ENCODE assay signal across 1 cellular context in genomic region chr5:139765409-139766217, GRCh38.
TF ChIP-seq lines count a peak whose summit lies in the region.

No MANE protein-coding gene starts in this region.

TF ChIP-seq in HEK293, 187 proteins besides CTCF, POLR2A, EP300 and RAD21 (continued from another document and continues in another):
- TF ChIP-seq PRDM4 (tag by site-specific recombination; IDR thresholded peaks at IDR 0.05), result no peak
- TF ChIP-seq KLF8 (tag by site-specific recombination; IDR thresholded peaks at IDR 0.05), result peak; percentile 73; the same call in 1 of the 2 replicates
- no peak for TF ChIP-seq ZFP41 (tag by site-specific recombination; IDR thresholded peaks at IDR 0.05; ENCODE audit: borderline replicate concordance)
- 0 out of 2 replicates have a peak, but pooled peaks have one; percentile 68 for TF ChIP-seq WT1 (tag by site-specific recombination; IDR thresholded peaks at IDR 0.05)
- no peak for TF ChIP-seq ZNF776 (tag by site-specific recombination; IDR thresholded peaks at IDR 0.05; ENCODE audit: borderline replicate concordance)
- no peak for TF ChIP-seq ZNF140 (tag by site-specific recombination; IDR thresholded peaks at IDR 0.05)
- TF ChIP-seq ZNF266 (tag by site-specific recombination; IDR thresholded peaks at IDR 0.05; ENCODE audit: low read depth), result no peak
- TF ChIP-seq ZNF645 (tag by site-specific recombination; IDR thresholded peaks at IDR 0.05), result no peak
- peak; percentile 43 for TF ChIP-seq PRDM10 (tag by site-specific recombination; IDR thresholded peaks at IDR 0.05)
- no peak for TF ChIP-seq ZNF311 (tag by site-specific recombination; IDR thresholded peaks at IDR 0.05; ENCODE audit: borderline replicate concordance)
- no peak for TF ChIP-seq ZNF623 (tag by site-specific recombination; IDR thresholded peaks at IDR 0.05)
- TF ChIP-seq ZNF521 (tag by site-specific recombination; IDR thresholded peaks at IDR 0.05), result no peak
- peak; percentile 77; the same call in 1 of the 2 replicates for TF ChIP-seq ZBTB1 (tag by site-specific recombination; IDR thresholded peaks at IDR 0.05)
- no peak for TF ChIP-seq ZNF791 (tag by site-specific recombination; IDR thresholded peaks at IDR 0.05)
- TF ChIP-seq GLI2 (tag by site-specific recombination; IDR thresholded peaks at IDR 0.05; ENCODE audit: borderline replicate concordance, low read depth), result no peak
- peak; percentile 82; the same call in 1 of the 2 replicates for TF ChIP-seq ZNF561 (tag by site-specific recombination; IDR thresholded peaks at IDR 0.05; ENCODE audit: borderline replicate concordance)
- TF ChIP-seq ZNF513 (tag by site-specific recombination; IDR thresholded peaks at IDR 0.05), result no peak; the same call in 1 of the 2 replicates
- no peak for TF ChIP-seq ZNF37A (tag by site-specific recombination; IDR thresholded peaks at IDR 0.05)
- TF ChIP-seq ZNF2 (tag by site-specific recombination; IDR thresholded peaks at IDR 0.05), result peak; percentile 98
- no peak for TF ChIP-seq ZNF302 (tag by site-specific recombination; IDR thresholded peaks at IDR 0.05; ENCODE audit: low read depth)
- TF ChIP-seq ZNF518A (tag by site-specific recombination; conservative IDR thresholded peaks at IDR 0.05; ENCODE audit: low read depth), result no peak
- no peak for TF ChIP-seq ZNF626 (tag by site-specific recombination; IDR thresholded peaks at IDR 0.05)
- no peak for TF ChIP-seq ZNF404 (tag by site-specific recombination; IDR thresholded peaks at IDR 0.05)
- peak; percentile 63 for TF ChIP-seq ZBTB8A (tag by site-specific recombination; IDR thresholded peaks at IDR 0.05)
- TF ChIP-seq ZNF426 (tag by site-specific recombination; IDR thresholded peaks at IDR 0.05), result no peak
- TF ChIP-seq ZFP69B (tag by site-specific recombination; IDR thresholded peaks at IDR 0.05), result peak; percentile 53; the same call in 1 of the 2 replicates
- no peak for TF ChIP-seq ZNF341 (tag by site-specific recombination; IDR thresholded peaks at IDR 0.05; ENCODE audit: low read depth)
- no peak for TF ChIP-seq ZNF571 (tag by site-specific recombination; IDR thresholded peaks at IDR 0.05)
- TF ChIP-seq ZFP37 (tag by site-specific recombination; IDR thresholded peaks at IDR 0.05), result peak; percentile 96; the same call in 1 of the 2 replicates
- no peak for TF ChIP-seq ZNF785 (tag by site-specific recombination; IDR thresholded peaks at IDR 0.05)
- peak; percentile 93 for TF ChIP-seq ZNF600 (tag by site-specific recombination; IDR thresholded peaks at IDR 0.05)
- no peak for TF ChIP-seq ZNF148 (tag by site-specific recombination; IDR thresholded peaks at IDR 0.05; ENCODE audit: borderline replicate concordance)
- TF ChIP-seq ZNF133 (tag by site-specific recombination; IDR thresholded peaks at IDR 0.05), result no peak
- TF ChIP-seq ZSCAN16 (tag by site-specific recombination; IDR thresholded peaks at IDR 0.05), result no peak
- peak; percentile 99 for TF ChIP-seq ZNF777 (tag by site-specific recombination; IDR thresholded peaks at IDR 0.05; ENCODE audit: borderline replicate concordance)
- no peak for TF ChIP-seq ZNF16 (tag by site-specific recombination; IDR thresholded peaks at IDR 0.05; ENCODE audit: low read depth)
- peak; percentile 45; the same call in 1 of the 2 replicates for TF ChIP-seq ZNF394 (tag by site-specific recombination; IDR thresholded peaks at IDR 0.05; ENCODE audit: borderline replicate concordance)
- no peak for TF ChIP-seq FEZF1 (tag by site-specific recombination; IDR thresholded peaks at IDR 0.05)
- TF ChIP-seq ZNF24 (tag by site-specific recombination; IDR thresholded peaks at IDR 0.05), result peak; percentile 81
- TF ChIP-seq KLF16 (tag by site-specific recombination; IDR thresholded peaks at IDR 0.05), result peak; percentile 76
- no peak for TF ChIP-seq ZNF223 (tag by site-specific recombination; IDR thresholded peaks at IDR 0.05)
- TF ChIP-seq ZNF211 (tag by site-specific recombination; IDR thresholded peaks at IDR 0.05; ENCODE audit: low read depth), result no peak
- TF ChIP-seq TCF7L2 (IDR thresholded peaks at IDR 0.05; ENCODE audit: borderline replicate concordance, low read depth, low read length), result no peak
- TF ChIP-seq ZNF624 (tag by site-specific recombination; IDR thresholded peaks at IDR 0.05), result no peak
- TF ChIP-seq ZNF280D (tag by site-specific recombination; IDR thresholded peaks at IDR 0.05), result 0 out of 2 replicates have a peak, but pooled peaks have one; percentile 19
- TF ChIP-seq ZNF433 (tag by site-specific recombination; IDR thresholded peaks at IDR 0.05; ENCODE audit: low read depth), result no peak
